Comparison of ENCODE assay signal across 4 cellular contexts in the genomic region with DNA sequence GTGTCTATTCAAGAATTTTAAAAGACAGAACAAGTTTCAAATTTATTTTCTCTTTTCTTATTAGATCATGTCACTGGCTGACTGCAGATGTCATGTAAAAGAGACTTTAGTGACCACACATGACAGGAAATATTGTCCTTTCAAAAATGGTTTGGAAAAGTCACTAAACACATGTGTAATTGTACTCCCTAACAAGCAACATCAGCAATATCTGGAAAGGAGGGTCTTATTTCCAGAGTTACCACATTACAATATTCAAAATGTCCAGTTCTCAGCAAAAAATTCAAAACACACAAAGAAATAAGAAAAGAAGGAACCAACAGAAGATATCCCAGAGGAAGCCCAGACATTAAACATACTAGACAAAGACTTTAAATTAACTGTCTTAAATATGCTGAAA.
TF ChIP-seq lines count a peak whose summit lies in the region.

No MANE protein-coding gene starts in this region.

TF ChIP-seq in HepG2, 621 proteins besides CTCF, POLR2A, EP300 and RAD21 (continues in another document):
- TF ChIP-seq ZNF274 (CRISPR knock-in tag; IDR thresholded peaks at IDR 0.05) (no peak), TERF1 (CRISPR knock-in tag; IDR thresholded peaks at IDR 0.05) (no peak), HNF4G (IDR thresholded peaks at IDR 0.05; ENCODE audit: borderline replicate concordance, low read depth, low read length) (no peak), HNF4G (CRISPR knock-in tag; IDR thresholded peaks at IDR 0.05; ENCODE audit: borderline replicate concordance, low read depth) (no peak), CREB1 (IDR thresholded peaks at IDR 0.05) (no peak), CREB1 (CRISPR knock-in tag; IDR thresholded peaks at IDR 0.05) (no peak), MAFF (IDR thresholded peaks at IDR 0.05; ENCODE audit: low read depth, low read length) (peak; percentile 44), MAFK (conservative IDR thresholded peaks at IDR 0.05 in 1 of 2, IDR thresholded peaks at IDR 0.05 in 1 of 2; ENCODE audit: low read length in 2 of 2) (peak; percentile 58 to 68)
- TF ChIP-seq, protein P1, sequence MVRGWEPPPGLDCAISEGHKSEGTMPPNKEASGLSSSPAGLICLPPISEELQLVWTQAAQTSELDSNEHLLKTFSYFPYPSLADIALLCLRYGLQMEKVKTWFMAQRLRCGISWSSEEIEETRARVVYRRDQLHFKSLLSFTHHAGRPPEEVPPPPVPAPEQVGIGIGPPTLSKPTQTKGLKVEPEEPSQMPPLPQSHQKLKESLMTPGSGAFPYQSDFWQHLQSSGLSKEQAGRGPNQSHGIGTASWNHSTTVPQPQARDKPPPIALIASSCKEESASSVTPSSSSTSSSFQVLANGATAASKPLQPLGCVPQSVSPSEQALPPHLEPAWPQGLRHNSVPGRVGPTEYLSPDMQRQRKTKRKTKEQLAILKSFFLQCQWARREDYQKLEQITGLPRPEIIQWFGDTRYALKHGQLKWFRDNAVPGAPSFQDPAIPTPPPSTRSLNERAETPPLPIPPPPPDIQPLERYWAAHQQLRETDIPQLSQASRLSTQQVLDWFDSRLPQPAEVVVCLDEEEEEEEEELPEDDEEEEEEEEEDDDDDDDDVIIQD (CRISPR knock-in tag; IDR thresholded peaks at IDR 0.05; ENCODE audit: low read depth): no peak

TF ChIP-seq in A549, 52 proteins besides CTCF, POLR2A, EP300 and RAD21:
- TF ChIP-seq HMGXB4 (CRISPR knock-in tag; IDR thresholded peaks at IDR 0.05; ENCODE audit: borderline replicate concordance) (no peak), MYC (IDR thresholded peaks at IDR 0.05; ENCODE audit: borderline replicate concordance, low read length) (no peak), MAFK (IDR thresholded peaks at IDR 0.05; ENCODE audit: partially characterized antibody) (peak; percentile 25)
TF ChIP-seq in A549: peak in this region for 1.

TF ChIP-seq in K562, 482 proteins besides CTCF, POLR2A, EP300 and RAD21:
- TF ChIP-seq ZNF444 (CRISPR knock-in tag; IDR thresholded peaks at IDR 0.05) (no peak), NR2C2 (CRISPR knock-in tag; IDR thresholded peaks at IDR 0.05) (no peak), NR2C2 (tag; IDR thresholded peaks at IDR 0.05) (no peak), ZNF316 (IDR thresholded peaks at IDR 0.05) (peak; percentile 34; the same call in 1 of the 2 replicates), ZNF79 (CRISPR knock-in tag; IDR thresholded peaks at IDR 0.05; ENCODE audit: low read depth) (no peak)

TF ChIP-seq in H1, 55 proteins besides CTCF, POLR2A, EP300 and RAD21:
- TF ChIP-seq TEAD4 (IDR thresholded peaks at IDR 0.05; ENCODE audit: low read depth, low read length) (no peak), BCL11A (IDR thresholded peaks at IDR 0.05; ENCODE audit: low read depth in 2 of 2, low read length in 2 of 2) (no peak), JUN (IDR thresholded peaks at IDR 0.05; ENCODE audit: low read depth, low read length) (no peak), SUZ12 (IDR thresholded peaks at IDR 0.05; ENCODE audit: low read length) (no peak), ZNF274 (IDR thresholded peaks at IDR 0.05; ENCODE audit: borderline replicate concordance, extremely low read depth, low read length) (no peak), KDM1A (IDR thresholded peaks at IDR 0.05; ENCODE audit: borderline replicate concordance, low read length) (no peak), MAX (IDR thresholded peaks at IDR 0.05) (no peak), MAFK (IDR thresholded peaks at IDR 0.05; ENCODE audit: low read depth, low read length) (no peak), YY1 (IDR thresholded peaks at IDR 0.05; ENCODE audit: low read depth, low read length) (no peak), TBP (IDR thresholded peaks at IDR 0.05; ENCODE audit: low read depth, low read length) (no peak), RNF2 (IDR thresholded peaks at IDR 0.05; ENCODE audit: borderline replicate concordance, low read depth, low read length, missing control alignments, poor library complexity, severe bottlenecking) (no peak)
